21 cellular contexts compared by ENCODE assay signal in genomic region chr7:108254259-108254658, GRCh38.
"Had no signal": no experiment of that assay in that cellular context is flagged by ENCODE, and none has a peak within 500 bp of the region (broad histone marks: within the 10 kb centered on the region; RNA-seq: fewer than 3 reads in every experiment).

No MANE protein-coding gene starts in this region.

- H3K4me1 ChIP-seq: SJSA1 had no signal

- ATAC-seq: activated CD8-positive, alpha-beta T cell treated with anti-CD3 and anti-CD28 coated beads, Interleukin-2, amount 10 ng/mL, durations not matched to agents 7 days and 5 days; PC-3; SK-N-SH treated with all-trans-retinoic acid at 6 μM for 48 hours; WTC11 had no signal

- H3K27me3 ChIP-seq: MG63, SJSA1 had no signal

- H3K4me1 Mint-ChIP-seq: activated naive CD4-positive, alpha-beta T cell treated with anti-CD3 and anti-CD28 coated beads, Interleukin-2, amount 50 U/mL, for 24 hours; WTC11 had no signal

- H3K27ac ChIP-seq: SJSA1 had no signal

- H3K27me3 Mint-ChIP-seq: activated naive CD4-positive, alpha-beta T cell treated with anti-CD3 and anti-CD28 coated beads, Interleukin-2, amount 50 U/mL, for 24 hours had no signal

- H3K4me3 ChIP-seq: MG63, SJSA1 had no signal

- DNase-seq: activated CD4-positive, alpha-beta T cell treated with anti-CD3 and anti-CD28 coated beads for 48 hours; activated CD4-positive, alpha-beta T cell treated with anti-CD3 and anti-CD28 coated beads, Interleukin-2, amount 50 U/mL, for 4 hours; activated CD4-positive, CD25-positive, alpha-beta regulatory T cell treated with anti-CD3 and anti-CD28 coated beads, Interleukin-2, amount 50 U/mL, for 72 hours; activated CD8-positive, alpha-beta memory T cell treated with anti-CD3 and anti-CD28 coated beads, Interleukin-2, amount 50 U/mL, for 48 hours; activated CD8-positive, alpha-beta T cell treated with anti-CD3 and anti-CD28 coated beads, Interleukin-2, amount 10 ng/mL, durations not matched to agents 7 days and 5 days; activated naive CD4-positive, alpha-beta T cell; activated T-cell treated with anti-CD3 and anti-CD28 coated beads, Interleukin-2, amount 50 U/mL, for 1 hour; aorta; MV-4-11; NCI-H1105; NCI-H1436; NCI-H1694 treated with DMSO at 0.1 percent for 48 hours; NCI-H2081 treated with DMSO at 0.1 percent for 48 hours; SHP77 had no signal

- H3K4me3 Mint-ChIP-seq: activated CD8-positive, alpha-beta T cell treated with anti-CD3 and anti-CD28 coated beads, Interleukin-2, amount 10 ng/mL, durations not matched to agents 7 days and 5 days; activated naive CD4-positive, alpha-beta T cell treated with anti-CD3 and anti-CD28 coated beads, Interleukin-2, amount 50 U/mL, for 24 hours; T-helper 1 cell treated with Interleukin-12 subunit alpha and Interleukin-12 subunit beta and Interleukin-4 antibody, amounts not matched to agents 30 μg/mL and 1 μg/mL, for 36 hours; WTC11 had no signal

- H3K27ac Mint-ChIP-seq: activated CD8-positive, alpha-beta T cell treated with anti-CD3 and anti-CD28 coated beads, Interleukin-2, amount 10 ng/mL, durations not matched to agents 7 days and 5 days; activated naive CD4-positive, alpha-beta T cell treated with anti-CD3 and anti-CD28 coated beads, Interleukin-2, amount 50 U/mL, for 24 hours; T-helper 1 cell treated with Interleukin-12 subunit alpha and Interleukin-12 subunit beta and Interleukin-4 antibody, amounts not matched to agents 30 μg/mL and 1 μg/mL, for 36 hours; WTC11 had no signal

- H3K9me3 ChIP-seq: MG63, SJSA1 had no signal

- H3K36me3 ChIP-seq: MG63, SJSA1 had no signal
